Comparison of ENCODE assay signal across 29 cellular contexts in the genomic region with DNA sequence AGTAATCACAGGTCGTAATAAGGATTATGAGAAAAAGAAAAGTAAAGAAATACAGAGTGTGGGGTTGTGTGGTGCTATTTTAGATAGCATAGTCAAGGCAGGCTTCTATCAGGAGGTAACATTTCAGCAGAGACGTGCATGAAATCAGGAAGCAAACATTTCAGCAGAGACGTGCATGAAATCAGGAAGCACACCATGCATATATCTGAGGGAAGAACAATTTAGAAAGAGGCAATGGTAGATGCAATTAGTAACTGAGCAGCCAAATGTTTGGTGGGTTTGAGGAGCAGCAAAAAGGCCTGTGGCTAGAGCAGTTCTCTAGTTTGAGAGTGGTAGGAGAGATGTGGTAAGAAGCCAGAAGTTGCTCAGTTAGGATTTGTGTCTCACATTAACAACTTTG.
"Had no signal": no experiment of that assay in that cellular context is flagged by ENCODE, and none has a peak within 500 bp of the region (broad histone marks: within the 10 kb centered on the region; RNA-seq: fewer than 3 reads in every experiment).

No MANE protein-coding gene starts in this region.

- DNase-seq: cortex of kidney; effector memory CD8-positive, alpha-beta T cell; erythroblast; esophagus squamous epithelium; foreskin melanocyte; glutamatergic neuron; heart right ventricle; hippocampal formation; left cardiac atrium; left lung; mesenchymal stem cell; midbrain; naive thymus-derived CD4-positive, alpha-beta T cell; nucleus accumbens; stimulated activated CD4-positive, alpha-beta T cell treated with anti-CD3 and anti-CD28 coated beads, Interleukin-12 subunit alpha, Interleukin-12 subunit beta, amount 100 ng/mL, for 4 hours; stimulated activated CD4-positive, alpha-beta T cell treated with anti-CD3 and anti-CD28 coated beads, Interleukin-1b, Interleukin-23, amount 100 ng/mL, for 48 hours; stimulated activated CD4-positive, alpha-beta T cell treated with anti-CD3 and anti-CD28 coated beads, Interleukin-4, amount 100 ng/mL, for 24 hours; stimulated activated naive CD4-positive, alpha-beta T cell treated with Interleukin-2 at 50 U/mL for 16 hours; stomach; thyroid gland; trophoblast cell had no signal

- H3K27me3 ChIP-seq: esophagus squamous epithelium, heart right ventricle, left lung, neural progenitor cell, right atrium auricular region, stomach, thyroid gland had no signal

- H3K27ac ChIP-seq: esophagus squamous epithelium, heart right ventricle, neural progenitor cell, prostate gland, right atrium auricular region, stomach, thyroid gland had no signal

- H3K36me3 ChIP-seq: esophagus squamous epithelium, heart right ventricle, left lung, neural progenitor cell, prostate gland, right atrium auricular region, stomach, thyroid gland had no signal

- ATAC-seq: effector memory CD8-positive, alpha-beta T cell; heart right ventricle; left cardiac atrium; left lung; naive thymus-derived CD4-positive, alpha-beta T cell; sciatic nerve; stimulated activated effector memory CD8-positive, alpha-beta T cell treated with anti-CD3 and anti-CD28 coated beads, Interleukin-12 subunit alpha, Interleukin-12 subunit beta, amount 100 ng/mL, for 72 hours had no signal

- H3K4me1 ChIP-seq: esophagus squamous epithelium, heart right ventricle, left lung, neural progenitor cell, prostate gland, right atrium auricular region, stomach, thyroid gland had no signal

- FAIRE-seq: endometrium, islet of Langerhans had no signal

- H2AFZ ChIP-seq: neural progenitor cell had no signal

- H3K4me3 ChIP-seq: esophagus squamous epithelium, heart right ventricle, left lung, neural progenitor cell, prostate gland, right atrium auricular region, smooth muscle cell, stomach, thyroid gland had no signal

- H3K9me3 ChIP-seq: esophagus squamous epithelium, left lung, prostate gland, right atrium auricular region, thyroid gland had no signal

- H3K9ac ChIP-seq: neural progenitor cell had no signal

- H3K4me2 ChIP-seq: neural progenitor cell, smooth muscle cell had no signal
